8 cellular contexts compared by ENCODE assay signal in genomic region chr17:7842380-7842949, GRCh38. TPM values are rescaled to one million over a fixed set of nuclear protein-coding genes. Genes with fewer than 3 reads are reported as not detected.
DNase-seq lines count a peak whose midpoint lies in the region; ATAC-seq and TF ChIP-seq lines count a peak whose summit lies in the region.

No MANE protein-coding gene starts in this region.

- in situ Hi-C loops in SK-MEL-5 (cut with HindIII; ENCODE audit: low pct_unique_long_range_greater_than_20kb, low sequenced_read_pairs): no loop called here

- peak overlapping the region; percentile 97 for H3K4me3 Mint-ChIP-seq in activated naive CD8-positive, alpha-beta T cell treated with anti-CD3 and anti-CD28 coated beads for 36 hours
- H3K4me3 Mint-ChIP-seq in progenitor cell of endocrine pancreas (ENCODE audit: low read depth): peak overlapping the region; percentile 94

- H3K27ac ChIP-seq in heart left ventricle (peak overlapping the region; percentile 66 to 99 (median 95)), upper lobe of right lung (peak overlapping the region; percentile 97)

- no peaks in the 10 kb centered on the region for H3K9me3 ChIP-seq in heart left ventricle
- H3K9me3 ChIP-seq in upper lobe of right lung: no peaks in the 10 kb centered on the region

- H3K27me3 ChIP-seq in heart left ventricle (no peaks in the 10 kb centered on the region), upper lobe of right lung (no peaks in the 10 kb centered on the region)

- H3K4me1 Mint-ChIP-seq in activated naive CD8-positive, alpha-beta T cell treated with anti-CD3 and anti-CD28 coated beads for 36 hours: peaks cover 61% of the 10 kb centered on the region
- H3K4me1 Mint-ChIP-seq in progenitor cell of endocrine pancreas (ENCODE audit: low read depth): peaks cover 50% of the 10 kb centered on the region

- ATAC-seq in GM18502 (IDR thresholded peaks at IDR 0.05; ENCODE audit: poor library complexity, unreplicated experiment): peak; percentile 41
- ATAC-seq in HG02973 (IDR thresholded peaks at IDR 0.05; ENCODE audit: unreplicated experiment): peak; percentile 28
- peak; percentile 1 to 36 (median 12) for ATAC-seq in heart left ventricle
- ATAC-seq in upper lobe of right lung: peak; percentile 34
- ATAC-seq in HG03565 (IDR thresholded peaks at IDR 0.05; ENCODE audit: unreplicated experiment): no peak

- no peaks in the 10 kb centered on the region for H3K27me3 Mint-ChIP-seq in activated naive CD8-positive, alpha-beta T cell treated with anti-CD3 and anti-CD28 coated beads for 36 hours
- H3K27me3 Mint-ChIP-seq in progenitor cell of endocrine pancreas: no peaks in the 10 kb centered on the region

- H3K36me3 ChIP-seq in heart left ventricle (peaks cover 0 to 36% (median 23%) of the 10 kb centered on the region in 9 donors), upper lobe of right lung (peaks cover 26% of the 10 kb centered on the region)

- DNase-seq in SK-MEL-5 (ENCODE audit: low read depth, low spot score) (peak; percentile 29), heart left ventricle (peak; percentile 66 to 91 (median 78)), progenitor cell of endocrine pancreas (ENCODE audit: low spot score, unreplicated experiment) (no peak), upper lobe of right lung (peak; percentile 92)
- DNase-seq in activated naive CD8-positive, alpha-beta T cell treated with anti-CD3 and anti-CD28 coated beads for 36 hours: peak; percentile 97

- no peaks in the 10 kb centered on the region for H3K9me3 Mint-ChIP-seq in activated naive CD8-positive, alpha-beta T cell treated with anti-CD3 and anti-CD28 coated beads for 36 hours
- H3K9me3 Mint-ChIP-seq in progenitor cell of endocrine pancreas (ENCODE audit: low read depth): no peaks in the 10 kb centered on the region

- peaks cover 16% of the 10 kb centered on the region for H3K36me3 Mint-ChIP-seq in activated naive CD8-positive, alpha-beta T cell treated with anti-CD3 and anti-CD28 coated beads for 36 hours
- H3K36me3 Mint-ChIP-seq in progenitor cell of endocrine pancreas (ENCODE audit: insufficient read depth): peaks cover 13% of the 10 kb centered on the region

- WGBS in heart left ventricle, 4 donors: 0 to 1% (median 1%) methylated on average over 35 to 37 of the region's 37 CpGs

- H3K27ac Mint-ChIP-seq in activated naive CD8-positive, alpha-beta T cell treated with anti-CD3 and anti-CD28 coated beads for 36 hours: peak overlapping the region; percentile 98
- H3K27ac Mint-ChIP-seq in progenitor cell of endocrine pancreas: peak overlapping the region; percentile 97

- TF ChIP-seq POLR2A in heart left ventricle (IDR thresholded peaks at IDR 0.05): no peak

- no peak for TF ChIP-seq CTCF in heart left ventricle (IDR thresholded peaks at IDR 0.05)
- no peak for TF ChIP-seq CTCF in progenitor cell of endocrine pancreas (IDR thresholded peaks at IDR 0.05; ENCODE audit: unreplicated experiment)
- no peak for TF ChIP-seq CTCF in upper lobe of right lung (IDR thresholded peaks at IDR 0.05)

- intact Hi-C loops in heart left ventricle (cut with DNase I) (loop anchor here in 5 of 10 donors (1.0 to 10.0 kb wide), 7 partner anchors 8 to 608 kb away; partner anchors contain the start of genes PER1 (in 2 of the 5), CHRNB1 (in 1 of the 5), DVL2 (in 1 of the 5) and GABARAP (in 1 of the 5)), upper lobe of right lung (cut with DNase I) (no loop called here)

- H3K4me1 ChIP-seq in heart left ventricle (peaks cover 11 to 72% (median 50%) of the 10 kb centered on the region in 12 donors), upper lobe of right lung (peaks cover 46% of the 10 kb centered on the region)

- peak overlapping the region; percentile 48 to 90 (median 80) for H3K4me3 ChIP-seq in heart left ventricle
- H3K4me3 ChIP-seq in upper lobe of right lung: peak overlapping the region; percentile 90

RNA-seq across cellular contexts. Expression of gene KDM6B, which starts 8.4 kb away (rescaled TPM):
- 1.6 and 2.4 TPM in 2 replicates for total RNA-seq in SK-MEL-5 (2014; rRNA removed; shearing (Covaris generic))
- polyA plus RNA-seq in SK-MEL-5 (2015; cell fraction: cytosol; rRNA removed): 12.0 and 18.1 TPM in 2 replicates
- polyA plus RNA-seq in SK-MEL-5 (2015; cell fraction: nucleus; rRNA removed): 18.7 and 19.8 TPM in 2 replicates
- 10 to 100 TPM; 44.5 to 47.6 TPM for total RNA-seq in activated naive CD8-positive, alpha-beta T cell treated with anti-CD3 and anti-CD28 coated beads for 36 hours
- total RNA-seq in heart left ventricle (10 to 100 TPM in 8 of 9 donors, 1 to 10 TPM in 1; 7.4 to 29.3 (median 24.8) TPM), progenitor cell of endocrine pancreas (110 and 117 TPM in 2 replicates), upper lobe of right lung (48.3 TPM)
- polyA plus RNA-seq in heart left ventricle: 10 to 100 TPM; 11.6 to 14.4 TPM

RNA-seq across cellular contexts. Expression of gene TMEM88, which starts 12.4 kb away (rescaled TPM):
- 0.18 and 0.80 TPM in 2 replicates for total RNA-seq in SK-MEL-5 (2014; rRNA removed; shearing (Covaris generic))
- polyA plus RNA-seq in SK-MEL-5 (2015; cell fraction: cytosol; rRNA removed): 0.51 and 0.60 TPM in 2 replicates
- 6.4 and 14.9 TPM in 2 replicates for polyA plus RNA-seq in SK-MEL-5 (2015; cell fraction: nucleus; rRNA removed)
- 1 to 10 TPM; 4.2 to 4.8 TPM for total RNA-seq in activated naive CD8-positive, alpha-beta T cell treated with anti-CD3 and anti-CD28 coated beads for 36 hours
- total RNA-seq in heart left ventricle: 100 to 1,000 TPM in 1 of 9 donors, 10 to 100 TPM in 8; 16.7 to 130 (median 27.0) TPM
- 100 to 1,000 TPM in 1 of 2 donors, 10 to 100 TPM in 1; 97.7 to 112 TPM for polyA plus RNA-seq in heart left ventricle
- total RNA-seq in progenitor cell of endocrine pancreas: 11.3 and 15.8 TPM in 2 replicates
- 10.7 TPM for total RNA-seq in upper lobe of right lung

RNA-seq across cellular contexts. Expression of gene NAA38, which starts 14.9 kb away (rescaled TPM):
- 74.5 and 83.3 TPM in 2 replicates for total RNA-seq in SK-MEL-5 (2014; rRNA removed; shearing (Covaris generic))
- polyA plus RNA-seq in SK-MEL-5 (2015; cell fraction: cytosol; rRNA removed): 55.6 and 83.4 TPM in 2 replicates
- 6.4 and 9.3 TPM in 2 replicates for polyA plus RNA-seq in SK-MEL-5 (2015; cell fraction: nucleus; rRNA removed)
- total RNA-seq in activated naive CD8-positive, alpha-beta T cell treated with anti-CD3 and anti-CD28 coated beads for 36 hours: 10 to 100 TPM; 65.2 to 66.6 TPM
- 100 to 1,000 TPM in 1 of 9 donors, 10 to 100 TPM in 8; 60.9 to 141 (median 72.4) TPM for total RNA-seq in heart left ventricle
- polyA plus RNA-seq in heart left ventricle: 100 to 1,000 TPM in 1 of 2 donors, 10 to 100 TPM in 1; 75.2 to 179 TPM
- total RNA-seq in progenitor cell of endocrine pancreas: 63.4 and 70.0 TPM in 2 replicates
- 58.7 TPM for total RNA-seq in upper lobe of right lung

RNA-seq across cellular contexts. Expression of gene CYB5D1, which starts 15.3 kb away (rescaled TPM):
- 7.2 and 7.5 TPM in 2 replicates for total RNA-seq in SK-MEL-5 (2014; rRNA removed; shearing (Covaris generic))
- polyA plus RNA-seq in SK-MEL-5 (2015; cell fraction: cytosol; rRNA removed): 4.5 and 10.7 TPM in 2 replicates
- polyA plus RNA-seq in SK-MEL-5 (2015; cell fraction: nucleus; rRNA removed): 10.9 and 13.6 TPM in 2 replicates
- 10 to 100 TPM; 18.6 to 20.1 TPM for total RNA-seq in activated naive CD8-positive, alpha-beta T cell treated with anti-CD3 and anti-CD28 coated beads for 36 hours
- total RNA-seq in heart left ventricle: 10 to 100 TPM in 8 of 9 donors, 1 to 10 TPM in 1; 9.3 to 20.4 (median 16.6) TPM
- polyA plus RNA-seq in heart left ventricle: 10 to 100 TPM; 11.7 to 15.5 TPM
- total RNA-seq in progenitor cell of endocrine pancreas: 16.3 and 18.2 TPM in 2 replicates
- total RNA-seq in upper lobe of right lung: 7.2 TPM

RNA-seq across cellular contexts. Expression of gene CHD3, which starts 46.1 kb away (rescaled TPM):
- total RNA-seq in SK-MEL-5 (2014; rRNA removed; shearing (Covaris generic)): 68.4 and 74.0 TPM in 2 replicates
- polyA plus RNA-seq in SK-MEL-5 (2015; cell fraction: cytosol; rRNA removed): 77.6 and 110 TPM in 2 replicates
- 268 and 271 TPM in 2 replicates for polyA plus RNA-seq in SK-MEL-5 (2015; cell fraction: nucleus; rRNA removed)
- 100 to 1,000 TPM; 123 to 129 TPM for total RNA-seq in activated naive CD8-positive, alpha-beta T cell treated with anti-CD3 and anti-CD28 coated beads for 36 hours
- total RNA-seq in heart left ventricle: 10 to 100 TPM in 6 of 9 donors, 1 to 10 TPM in 3; 6.7 to 30.6 (median 13.6) TPM
- 10 to 100 TPM; 17.5 to 17.9 TPM for polyA plus RNA-seq in heart left ventricle
- 112 and 119 TPM in 2 replicates for total RNA-seq in progenitor cell of endocrine pancreas
- total RNA-seq in upper lobe of right lung: 93.0 TPM
